Comparison of ENCODE assay signal across 2 cellular contexts in genomic region chr6:44122821-44123220, GRCh38.
TF ChIP-seq lines count a peak whose summit lies in the region.

No MANE protein-coding gene starts in this region.

TF ChIP-seq in GM12891, 5 proteins besides CTCF, POLR2A, EP300 and RAD21:
- TF ChIP-seq PAX5 (IDR thresholded peaks at IDR 0.05; ENCODE audit: insufficient read depth, low read length, severe bottlenecking) (no peak), POLR2AphosphoS5 (IDR thresholded peaks at IDR 0.05; ENCODE audit: low read depth, low read length) (no peak), TAF1 (IDR thresholded peaks at IDR 0.05; ENCODE audit: low read depth, low read length) (no peak), POU2F2 (IDR thresholded peaks at IDR 0.05; ENCODE audit: low read depth, low read length) (no peak), SPI1 (IDR thresholded peaks at IDR 0.05; ENCODE audit: low read depth, low read length) (no peak)

TF ChIP-seq in H1, 55 proteins besides CTCF, POLR2A, EP300 and RAD21:
- TF ChIP-seq SUZ12 (IDR thresholded peaks at IDR 0.05; ENCODE audit: low read length) (no peak), PHF8 (conservative IDR thresholded peaks at IDR 0.05; ENCODE audit: low read depth, low read length) (no peak), CREB1 (IDR thresholded peaks at IDR 0.05) (no peak), TEAD4 (IDR thresholded peaks at IDR 0.05; ENCODE audit: low read depth, low read length) (no peak), CEBPB (IDR thresholded peaks at IDR 0.05; ENCODE audit: low read depth, low read length) (no peak)
TF ChIP-seq in H1: peak in this region for 0.
